In the genomic region with DNA sequence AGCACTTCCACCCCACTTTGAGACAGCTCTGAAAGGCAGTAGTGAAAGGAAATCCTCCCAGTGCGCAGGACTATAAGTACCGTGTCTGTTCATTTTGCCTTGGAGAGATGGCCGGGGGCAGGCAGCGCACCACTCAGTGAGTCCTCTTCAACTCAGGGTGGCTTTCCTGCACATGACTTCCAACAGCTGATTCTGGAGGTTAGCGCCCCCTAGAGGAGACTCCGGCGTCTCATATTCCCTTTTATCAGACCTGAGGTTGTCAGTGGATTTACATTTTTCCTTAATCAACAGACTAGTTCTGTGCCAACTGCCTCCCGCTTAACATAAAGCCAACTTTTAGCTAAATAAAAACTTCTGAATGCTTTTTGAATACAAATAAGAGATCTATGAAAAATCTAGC, we compare ENCODE assay signal across 10 cellular contexts.
A peak's percentile ranks its signal among the peaks of the same experiment; 100 is the strongest.
DNase-seq lines count a peak whose midpoint lies in the region; ATAC-seq, FAIRE-seq and TF ChIP-seq lines count a peak whose summit lies in the region.
"Had no signal": no experiment of that assay in that cellular context is flagged by ENCODE, and none has a peak within 500 bp of the region (broad histone marks: within the 10 kb centered on the region; RNA-seq: fewer than 3 reads in every experiment).

No MANE protein-coding gene starts in this region.

- no peak overlapping the region for H4K91ac ChIP-seq in neuronal stem cell (ENCODE audit: low read depth, low read length, poor library complexity)

- no peaks in the 10 kb centered on the region for H3K36me3 ChIP-seq in astrocyte (ENCODE audit: insufficient read depth, low read length)
- no peaks in the 10 kb centered on the region for H3K36me3 ChIP-seq in neuronal stem cell (replicated peaks in 1 of 2; ENCODE audit: control insufficient read depth in 2 of 2, insufficient read depth in 2 of 2, low read length in 2 of 2)

- H3K79me2 ChIP-seq in astrocyte (ENCODE audit: insufficient read depth, low read length): no peaks in the 10 kb centered on the region

- H3K4me3 ChIP-seq in astrocyte (ENCODE audit: insufficient read depth, low read depth, low read length): no peak overlapping the region
- H3K4me3 ChIP-seq in neuronal stem cell (ENCODE audit: low read length in 2 of 2): no peak overlapping the region

- H3K27ac Mint-ChIP-seq in astrocyte (ENCODE audit: unreplicated experiment): no peak overlapping the region
- no peak overlapping the region for H3K27ac Mint-ChIP-seq in activated T-helper 17 cell treated with anti-CD3 and anti-CD28 coated beads, Interleukin-2, amount 50 U/mL, for 72 hours

- H2BK15ac ChIP-seq in neuronal stem cell (ENCODE audit: low read length): no peak overlapping the region

- H4K20me1 ChIP-seq in astrocyte (ENCODE audit: insufficient read depth, low read length): no peaks in the 10 kb centered on the region

- H3K9ac ChIP-seq in astrocyte (ENCODE audit: low read length): no peak overlapping the region
- H3K9ac ChIP-seq in neuronal stem cell (ENCODE audit: low read depth, low read length, poor library complexity): no peak overlapping the region

- no peak overlapping the region for H3K4me3 Mint-ChIP-seq in astrocyte (ENCODE audit: unreplicated experiment)
- H3K4me3 Mint-ChIP-seq in activated T-helper 17 cell treated with anti-CD3 and anti-CD28 coated beads, Interleukin-2, amount 50 U/mL, for 72 hours: no peak overlapping the region

- H2AK5ac ChIP-seq in neuronal stem cell (ENCODE audit: low read depth, low read length): peak overlapping the region; percentile 33

- no peak for FAIRE-seq in astrocyte (lab: Jason Lieb, UNC)

- H3K18ac ChIP-seq in neuronal stem cell (ENCODE audit: low read length): peak overlapping the region; percentile 49

- H2AFZ ChIP-seq in astrocyte (ENCODE audit: low read depth, low read length): no peak overlapping the region
- H2AFZ ChIP-seq in neuronal stem cell (ENCODE audit: low read length): no peak overlapping the region

- no peaks in the 10 kb centered on the region for H3K79me1 ChIP-seq in neuronal stem cell (ENCODE audit: low read depth, low read length)

- TF ChIP-seq CTCF in astrocyte (IDR thresholded peaks at IDR 0.05; ENCODE audit: insufficient read depth, low read depth, low read length): peak; percentile 25

- no CpG with 5 or more reads among the region's 8 CpGs for WGBS in neuronal stem cell (ENCODE audit: extremely low coverage in 2 of 2, insufficient read length in 2 of 2, insufficient replicate concordance in 1 of 2), 2 donors

- no peak for ATAC-seq in activated T-helper 17 cell treated with anti-CD3 and anti-CD28 coated beads, Interleukin-2, amount 50 U/mL, for 72 hours (replicated peaks)

- peaks cover 9% of the 10 kb centered on the region for H3K36me3 Mint-ChIP-seq in astrocyte (ENCODE audit: low read depth, unreplicated experiment)
- H3K36me3 Mint-ChIP-seq in activated T-helper 17 cell treated with anti-CD3 and anti-CD28 coated beads, Interleukin-2, amount 50 U/mL, for 72 hours (ENCODE audit: low read depth): no peaks in the 10 kb centered on the region

- no peak overlapping the region for H3K14ac ChIP-seq in neuronal stem cell (ENCODE audit: low read length)

- no peaks in the 10 kb centered on the region for H3K9me3 ChIP-seq in astrocyte (ENCODE audit: insufficient read depth, low read depth, low read length)
- peaks cover 0 to 2% of the 10 kb centered on the region in 2 donors for H3K9me3 ChIP-seq in neuronal stem cell (replicated peaks in 1 of 2; ENCODE audit: control insufficient read depth in 2 of 2, insufficient read depth in 1 of 2, low read depth in 1 of 2, low read length in 2 of 2)

- H3K27me3 ChIP-seq in astrocyte (ENCODE audit: insufficient read depth, low read length): no peaks in the 10 kb centered on the region
- H3K27me3 ChIP-seq in neuronal stem cell (ENCODE audit: control insufficient read depth in 3 of 3, insufficient read depth in 3 of 3, low read depth in 1 of 3, low read length in 3 of 3): no peaks in the 10 kb centered on the region

- no peak overlapping the region for H3K23ac ChIP-seq in neuronal stem cell (ENCODE audit: low read depth, low read length, poor library complexity)

- H3K27ac ChIP-seq in astrocyte (ENCODE audit: low read depth, low read length) (no peak overlapping the region), neuronal stem cell (replicated peaks; ENCODE audit: low read length) (no peak overlapping the region)

- H3K4ac ChIP-seq in neuronal stem cell (ENCODE audit: low read length): no peak overlapping the region

- H4K8ac ChIP-seq in neuronal stem cell (ENCODE audit: low read depth, low read length): no peak overlapping the region

- H2BK12ac ChIP-seq in neuronal stem cell (ENCODE audit: low read length): no peak overlapping the region

- H2BK120ac ChIP-seq in neuronal stem cell (ENCODE audit: low read depth, low read length): no peak overlapping the region

- H3K4me1 ChIP-seq in astrocyte (ENCODE audit: insufficient read depth, low read length) (no peaks in the 10 kb centered on the region), neuronal stem cell (ENCODE audit: control insufficient read depth in 2 of 2, insufficient read depth in 1 of 2, low read depth in 1 of 2, low read length in 2 of 2) (no peaks in the 10 kb centered on the region)

- H3K4me2 ChIP-seq in astrocyte (ENCODE audit: low read length) (no peak overlapping the region), neuronal stem cell (ENCODE audit: insufficient read depth, low read length, poor library complexity, severe bottlenecking) (no peak overlapping the region)

- peaks cover 7% of the 10 kb centered on the region for H3K4me1 Mint-ChIP-seq in astrocyte (ENCODE audit: low read depth, unreplicated experiment)
- H3K4me1 Mint-ChIP-seq in activated T-helper 17 cell treated with anti-CD3 and anti-CD28 coated beads, Interleukin-2, amount 50 U/mL, for 72 hours: no peaks in the 10 kb centered on the region

- H2BK5ac ChIP-seq in neuronal stem cell (ENCODE audit: low read length): no peak overlapping the region

- no peaks in the 10 kb centered on the region for H3K27me3 Mint-ChIP-seq in astrocyte (ENCODE audit: low read depth, unreplicated experiment)
- no peaks in the 10 kb centered on the region for H3K27me3 Mint-ChIP-seq in activated T-helper 17 cell treated with anti-CD3 and anti-CD28 coated beads, Interleukin-2, amount 50 U/mL, for 72 hours

- DNase-seq in activated CD8-positive, alpha-beta memory T cell treated with anti-CD3 and anti-CD28 coated beads, Interleukin-2, amount 50 U/mL, for 48 hours: peak; percentile 68
- no peak for DNase-seq in activated CD8-positive, alpha-beta memory T cell treated with anti-CD3 and anti-CD28 coated beads for 24 hours
- DNase-seq in HUDEP-2 (lab: John Stamatoyannopoulos, UW; ENCODE audit: unreplicated experiment in 76 of 76) (peak in 40 of 76 experiments; percentile 1 to 42 (median 18)), astrocyte (ENCODE audit: low read depth) (no peak), neuronal stem cell (ENCODE audit: low spot score) (peak; percentile 6), NCI-H345 treated with DMSO at 0.1 percent for 48 hours (lab: John Stamatoyannopoulos, UW; ENCODE audit: unreplicated experiment) (no peak), ureter (ENCODE audit: low spot score) (no peak)
- DNase-seq: effector CD4-positive, alpha-beta T cell; NCI-H1436 treated with DMSO at 0.1 percent for 48 hours had no signal

- H3K9me3 Mint-ChIP-seq in astrocyte (ENCODE audit: unreplicated experiment): no peaks in the 10 kb centered on the region
- H3K9me3 Mint-ChIP-seq in activated T-helper 17 cell treated with anti-CD3 and anti-CD28 coated beads, Interleukin-2, amount 50 U/mL, for 72 hours: no peaks in the 10 kb centered on the region

Comparison
In these comparisons a context has a peak if more than half of its experiments do, and no peak if none do; other contexts are left out.
1. DNase-seq: peak in activated CD8-positive, alpha-beta memory T cell treated with anti-CD3 and anti-CD28 coated beads, Interleukin-2, amount 50 U/mL, for 48 hours (single experiment), HUDEP-2 (40 of 76) and neuronal stem cell (single experiment); none in activated CD8-positive, alpha-beta memory T cell treated with anti-CD3 and anti-CD28 coated beads for 24 hours (single experiment), astrocyte (single experiment), NCI-H345 treated with DMSO at 0.1 percent for 48 hours (single experiment) and ureter (single experiment).